In genomic region chr4:38449506-38450174, GRCh38 we compare ENCODE assay signal across 18 cellular contexts.
DNase-seq lines count a peak whose midpoint lies in the region; ATAC-seq lines count a peak whose summit lies in the region.
"Had no signal": no experiment of that assay in that cellular context is flagged by ENCODE, and none has a peak within 500 bp of the region (broad histone marks: within the 10 kb centered on the region; RNA-seq: fewer than 3 reads in every experiment).

No MANE protein-coding gene starts in this region.

- no peak for ATAC-seq in HG03139 (IDR thresholded peaks at IDR 0.05; ENCODE audit: unreplicated experiment)
- ATAC-seq: heart left ventricle; stimulated activated naive CD8-positive, alpha-beta T cell treated with anti-CD3 and anti-CD28 coated beads, Interleukin-15, amount 100 ng/mL, for 72 hours had no signal

- no peaks in the 10 kb centered on the region for H3K79me1 ChIP-seq in trophoblast cell (ENCODE audit: low read length)

- H2BK120ac ChIP-seq in trophoblast cell (ENCODE audit: insufficient read depth, low read length, poor library complexity), result no peak overlapping the region

- H3K27me3 ChIP-seq in adipocyte (replicated peaks; ENCODE audit: control insufficient read depth, insufficient read depth, low read length) (no peaks in the 10 kb centered on the region), trophoblast cell (ENCODE audit: insufficient read depth, low read length) (no peaks in the 10 kb centered on the region)
- H3K27me3 ChIP-seq: heart left ventricle, MG63 had no signal

- H3K9me3 ChIP-seq in adipocyte (ENCODE audit: control insufficient read depth, low read length) (peaks cover 6% of the 10 kb centered on the region), trophoblast cell (ENCODE audit: insufficient read depth, low read depth, low read length) (no peaks in the 10 kb centered on the region)
- H3K9me3 ChIP-seq: MG63 had no signal

- H4K8ac ChIP-seq in trophoblast cell (ENCODE audit: low read depth, low read length), result no peak overlapping the region

- no peak overlapping the region for H2AK5ac ChIP-seq in trophoblast cell (ENCODE audit: low read length)

- no peak overlapping the region for H2BK12ac ChIP-seq in trophoblast cell (ENCODE audit: low read length)

- WGBS in trophoblast cell (ENCODE audit: extremely low coverage, insufficient coverage, insufficient read length), result no CpG with 5 or more reads among the region's 7 CpGs

- no peak overlapping the region for H3K23ac ChIP-seq in trophoblast cell (ENCODE audit: low read length)

- in situ Hi-C loops in ACHN (cut with HindIII; ENCODE audit: low pct_ligation_motif_present, low pct_unique_long_range_greater_than_20kb, low sequenced_read_pairs), result no loop called here

- no peak overlapping the region for H3K18ac ChIP-seq in trophoblast cell (ENCODE audit: low read length)

- no peak overlapping the region for H3K4me3 ChIP-seq in adipocyte (ENCODE audit: low read length)
- no peak overlapping the region for H3K4me3 ChIP-seq in trophoblast cell (ENCODE audit: low read depth, low read length)
- H3K4me3 ChIP-seq: heart left ventricle, MG63 had no signal

- no peak overlapping the region for H3K4me2 ChIP-seq in trophoblast cell (ENCODE audit: low read length)

- no peak overlapping the region for H2AFZ ChIP-seq in trophoblast cell (ENCODE audit: insufficient read depth, low read length, poor library complexity)

- H3K36me3 ChIP-seq in adipocyte (ENCODE audit: control insufficient read depth, insufficient read depth, low read length, severe bottlenecking) (no peaks in the 10 kb centered on the region), trophoblast cell (ENCODE audit: control insufficient read depth in 1 of 2, insufficient read depth in 2 of 2, low read length in 2 of 2) (no peaks in the 10 kb centered on the region)
- H3K36me3 ChIP-seq: heart left ventricle, MG63 had no signal

- H3K27ac ChIP-seq in trophoblast cell (ENCODE audit: low read depth, low read length), result no peak overlapping the region
- H3K27ac ChIP-seq: heart left ventricle had no signal

- H3K4ac ChIP-seq in trophoblast cell (ENCODE audit: low read depth, low read length), result no peak overlapping the region

- H4K91ac ChIP-seq in trophoblast cell (ENCODE audit: low read depth, low read length), result no peak overlapping the region

- no peak overlapping the region for H4K12ac ChIP-seq in trophoblast cell (ENCODE audit: low read depth, low read length)

- DNase-seq in GM03348 (ENCODE audit: low spot score), result peak; percentile 34
- DNase-seq in adipocyte (ENCODE audit: low read depth), result peak; percentile 59
- DNase-seq in iPS-NIHi11 (ENCODE audit: low spot score), result peak; percentile 34
- DNase-seq in trophoblast cell, result peak; percentile 22 to 66
- DNase-seq in middle frontal gyrus (ENCODE audit: extremely low spot score, low spot score), result no peak
- DNase-seq in ACHN, result no peak
- no peak for DNase-seq in NAMALWA (ENCODE audit: low spot score)
- DNase-seq: activated CD4-positive, alpha-beta T cell treated with anti-CD3 and anti-CD28 coated beads for 48 hours; DMS79 treated with DMSO at 0.1 percent for 48 hours; erythroblast; heart left ventricle; MG63; NCI-H2081; NCI-H774; RPMI8226; stimulated activated naive CD8-positive, alpha-beta T cell treated with anti-CD3 and anti-CD28 coated beads, Interleukin-15, amount 100 ng/mL, for 72 hours; T-helper 1 cell had no signal

- no peak overlapping the region for H3K9ac ChIP-seq in adipocyte (ENCODE audit: low read length)
- H3K9ac ChIP-seq in trophoblast cell (ENCODE audit: low read length), result no peak overlapping the region

- no peaks in the 10 kb centered on the region for H3K79me2 ChIP-seq in trophoblast cell (ENCODE audit: control insufficient read depth, insufficient read depth, low read length, poor library complexity)

- no peaks in the 10 kb centered on the region for H3K4me1 ChIP-seq in adipocyte (ENCODE audit: control insufficient read depth, insufficient read depth, low read length)
- no peaks in the 10 kb centered on the region for H3K4me1 ChIP-seq in trophoblast cell (ENCODE audit: control insufficient read depth in 1 of 2, insufficient read depth in 2 of 2, low read length in 2 of 2)

- no peak overlapping the region for H3K14ac ChIP-seq in trophoblast cell (ENCODE audit: low read length)

- H2BK5ac ChIP-seq in trophoblast cell (ENCODE audit: low read depth, low read length, poor library complexity), result no peak overlapping the region

Comparison
In these comparisons a context has a peak if more than half of its experiments do, and no peak if none do; other contexts are left out.
1. DNase-seq: peak in GM03348 (single experiment), adipocyte (single experiment), iPS-NIHi11 (single experiment) and trophoblast cell (2 of 2); none in middle frontal gyrus (single experiment), ACHN (single experiment) and NAMALWA (single experiment).